In genomic region chr6:40957616-40958492, GRCh38 we compare ENCODE assay signal across 14 cellular contexts.
A peak's percentile ranks its signal among the peaks of the same experiment; 100 is the strongest.
DNase-seq lines count a peak whose midpoint lies in the region; ATAC-seq and TF ChIP-seq lines count a peak whose summit lies in the region.
"Had no signal": no experiment of that assay in that cellular context is flagged by ENCODE, and none has a peak within 500 bp of the region (broad histone marks: within the 10 kb centered on the region; RNA-seq: fewer than 3 reads in every experiment).

No MANE protein-coding gene starts in this region.

- DNase-seq in AG08395 (ENCODE audit: low spot score): peak; percentile 88
- DNase-seq in HS-5 (ENCODE audit: low read depth): peak; percentile 96
- peak in 3 of 4 donors; percentile 17 to 35 (median 21) for DNase-seq in body of pancreas
- DNase-seq in kidney glomerular epithelial cell (lab: John Stamatoyannopoulos, UW): peak; percentile 98
- no peak for DNase-seq in left colon
- DNase-seq in natural killer cell: no peak
- no peak for DNase-seq in activated T-cell treated with anti-CD3 and anti-CD28 coated beads, Interleukin-2, amount 50 U/mL, for 24 hours
- DNase-seq: activated CD4-positive, alpha-beta T cell treated with anti-CD3 and anti-CD28 coated beads, Interleukin-2, amount 10 ng/mL, durations not matched to agents 24 days and 14 days; activated naive CD4-positive, alpha-beta T cell treated with anti-CD3 and anti-CD28 coated beads, Interleukin-2, amount 10 ng/mL, durations not matched to agents 7 days and 5 days; C1 segment of cervical spinal cord; dermis blood vessel endothelial cell; hippocampal formation; NCI-H526 had no signal

- no peak overlapping the region for H3K4me3 ChIP-seq in body of pancreas

- H3K27ac Mint-ChIP-seq in natural killer cell: no peak overlapping the region
- H3K27ac Mint-ChIP-seq in activated T-cell treated with anti-CD3 and anti-CD28 coated beads, Interleukin-2, amount 50 U/mL, for 24 hours: no peak overlapping the region
- H3K27ac Mint-ChIP-seq: activated CD4-positive, alpha-beta T cell treated with anti-CD3 and anti-CD28 coated beads, Interleukin-2, amount 10 ng/mL, durations not matched to agents 24 days and 14 days; activated naive CD4-positive, alpha-beta T cell treated with anti-CD3 and anti-CD28 coated beads, Interleukin-2, amount 10 ng/mL, durations not matched to agents 7 days and 5 days had no signal

- H3K9me3 Mint-ChIP-seq in natural killer cell: no peaks in the 10 kb centered on the region
- no peaks in the 10 kb centered on the region for H3K9me3 Mint-ChIP-seq in activated T-cell treated with anti-CD3 and anti-CD28 coated beads, Interleukin-2, amount 50 U/mL, for 24 hours
- H3K9me3 Mint-ChIP-seq: activated CD4-positive, alpha-beta T cell treated with anti-CD3 and anti-CD28 coated beads, Interleukin-2, amount 10 ng/mL, durations not matched to agents 24 days and 14 days; activated naive CD4-positive, alpha-beta T cell treated with anti-CD3 and anti-CD28 coated beads, Interleukin-2, amount 10 ng/mL, durations not matched to agents 7 days and 5 days had no signal

- H3K27me3 ChIP-seq in body of pancreas: no peaks in the 10 kb centered on the region

- H3K4me3 Mint-ChIP-seq in natural killer cell: no peak overlapping the region
- no peak overlapping the region for H3K4me3 Mint-ChIP-seq in activated T-cell treated with anti-CD3 and anti-CD28 coated beads, Interleukin-2, amount 50 U/mL, for 24 hours
- H3K4me3 Mint-ChIP-seq: activated CD4-positive, alpha-beta T cell treated with anti-CD3 and anti-CD28 coated beads, Interleukin-2, amount 10 ng/mL, durations not matched to agents 24 days and 14 days; activated naive CD4-positive, alpha-beta T cell treated with anti-CD3 and anti-CD28 coated beads, Interleukin-2, amount 10 ng/mL, durations not matched to agents 7 days and 5 days had no signal

- no peaks in the 10 kb centered on the region for H3K9me3 ChIP-seq in body of pancreas

- WGBS in body of pancreas, 2 donors: 58 to 73% methylated on average over 4 of the region's 4 CpGs

- peaks cover 8 to 15% of the 10 kb centered on the region in 2 donors for H3K27me3 Mint-ChIP-seq in natural killer cell (ENCODE audit: low read depth in 2 of 2)
- peaks cover 9% of the 10 kb centered on the region for H3K27me3 Mint-ChIP-seq in activated T-cell treated with anti-CD3 and anti-CD28 coated beads, Interleukin-2, amount 50 U/mL, for 24 hours

- peak overlapping the region in 1 of 4 donors; percentile 3 for H3K27ac ChIP-seq in body of pancreas

- no peak for TF ChIP-seq POLR2A in body of pancreas (IDR thresholded peaks at IDR 0.05)

- intact Hi-C loops in body of pancreas (cut with DNase I) (no loop called here), left colon (cut with DNase I, micrococcal nuclease) (no loop called here), natural killer cell (cut with micrococcal nuclease) (no loop called here)

- peak; percentile 72 for ATAC-seq in body of pancreas
- ATAC-seq in left colon: no peak
- no peak for ATAC-seq in HG03280 (IDR thresholded peaks at IDR 0.05; ENCODE audit: unreplicated experiment)
- no peak for ATAC-seq in natural killer cell

- H3K4me1 ChIP-seq in body of pancreas: peaks cover 15% of the 10 kb centered on the region

- H3K36me3 Mint-ChIP-seq in natural killer cell: no peaks in the 10 kb centered on the region
- H3K36me3 Mint-ChIP-seq in activated T-cell treated with anti-CD3 and anti-CD28 coated beads, Interleukin-2, amount 50 U/mL, for 24 hours (ENCODE audit: low read depth): no peaks in the 10 kb centered on the region
- H3K36me3 Mint-ChIP-seq: activated naive CD4-positive, alpha-beta T cell treated with anti-CD3 and anti-CD28 coated beads, Interleukin-2, amount 10 ng/mL, durations not matched to agents 7 days and 5 days had no signal

- no peaks in the 10 kb centered on the region for H3K4me1 Mint-ChIP-seq in natural killer cell
- peaks cover 8% of the 10 kb centered on the region for H3K4me1 Mint-ChIP-seq in activated T-cell treated with anti-CD3 and anti-CD28 coated beads, Interleukin-2, amount 50 U/mL, for 24 hours (ENCODE audit: low read depth)

- no peaks in the 10 kb centered on the region for H3K36me3 ChIP-seq in body of pancreas (replicated peaks in 1 of 2; ENCODE audit: insufficient read depth in 1 of 2, low read depth in 2 of 2)

- TF ChIP-seq CTCF in body of pancreas (IDR thresholded peaks at IDR 0.05) (no peak), natural killer cell (IDR thresholded peaks at IDR 0.05) (no peak)

Comparison
In these comparisons a context has a peak if more than half of its experiments do, and no peak if none do; other contexts are left out.
1. DNase-seq: peak in AG08395 (single experiment), HS-5 (single experiment), body of pancreas (3 of 4) and kidney glomerular epithelial cell (single experiment); none in left colon (0 of 2), natural killer cell (single experiment) and activated T-cell treated with anti-CD3 and anti-CD28 coated beads, Interleukin-2, amount 50 U/mL, for 24 hours (single experiment).